17 cellular contexts compared by ENCODE assay signal in the genomic region with DNA sequence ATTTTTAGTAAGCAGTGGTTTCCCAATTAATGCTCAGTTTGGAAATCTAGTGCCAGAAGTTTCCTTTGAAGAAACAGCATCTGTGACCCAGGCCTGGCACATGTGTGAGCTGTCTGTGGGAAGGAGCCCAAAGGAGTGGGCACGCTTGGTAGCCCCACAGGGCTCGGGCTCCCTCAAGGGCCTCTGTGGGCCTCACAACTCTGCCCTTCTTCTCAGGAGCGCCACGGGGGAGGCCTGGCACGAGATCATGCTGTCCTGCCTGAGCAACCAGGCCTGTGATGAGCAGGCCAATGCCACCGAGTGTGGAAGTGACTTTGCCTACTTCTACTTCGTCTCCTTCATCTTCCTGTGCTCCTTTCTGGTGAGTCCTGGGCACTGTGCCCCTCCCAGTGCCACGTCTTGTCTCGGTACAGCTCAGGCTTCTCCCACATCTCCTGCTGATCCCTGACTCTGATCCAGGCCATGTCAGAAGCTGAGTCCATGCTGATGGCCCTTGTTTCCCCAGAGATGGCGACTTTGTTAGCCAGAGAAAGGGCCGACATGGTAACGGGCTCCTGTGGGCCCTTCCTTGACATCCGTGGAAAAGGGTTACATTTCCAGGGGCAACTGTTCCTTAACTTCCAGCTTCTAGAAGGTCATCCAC.
"Had no signal": no experiment of that assay in that cellular context is flagged by ENCODE, and none has a peak within 500 bp of the region (broad histone marks: within the 10 kb centered on the region; RNA-seq: fewer than 3 reads in every experiment).

No MANE protein-coding gene starts in this region.

- DNase-seq: activated CD4-positive, alpha-beta T cell treated with anti-CD3 and anti-CD28 coated beads, Interleukin-2, amount 50 U/mL, for 48 hours; activated CD4-positive, CD25-positive, alpha-beta regulatory T cell treated with anti-CD3 and anti-CD28 coated beads, Interleukin-2, amount 50 U/mL, for 72 hours; amniotic stem cell; hypothalamus; lower lobe of right lung; midbrain; naive B cell; nucleus accumbens; psoas muscle; stimulated activated CD4-positive, alpha-beta T cell treated with anti-CD3 and anti-CD28 coated beads, Interleukin-15, amount 100 ng/mL, for 24 hours; SW 1271 had no signal

- ATAC-seq: activated naive CD4-positive, alpha-beta T cell treated with anti-CD3 and anti-CD28 coated beads, Interleukin-2, amount 50 U/mL, for 72 hours; body of pancreas; lower lobe of right lung; psoas muscle had no signal

- H3K4me3 ChIP-seq: body of pancreas, lower lobe of right lung, psoas muscle, tibial artery had no signal

- H3K4me3 Mint-ChIP-seq: dendritic cell treated with granulocyte-macrophage colony-stimulating factor and Interleukin-4, amounts not matched to agents 40 ng/mL and 50 ng/mL, for 4 days; T-helper 2 cell treated with Interferon-gamma antibody and Interleukin-4, amounts not matched to agents 5 μg/mL and 100 μg/mL, for 36 hours had no signal

- H3K36me3 ChIP-seq: lower lobe of right lung, tibial artery had no signal

- H3K4me1 Mint-ChIP-seq: naive B cell had no signal

- H3K27me3 ChIP-seq: body of pancreas had no signal

- H3K9me3 ChIP-seq: body of pancreas, lower lobe of right lung, psoas muscle, tibial artery had no signal

- H3K4me1 ChIP-seq: body of pancreas, lower lobe of right lung, psoas muscle, tibial artery had no signal

- H3K36me3 Mint-ChIP-seq: activated naive CD4-positive, alpha-beta T cell treated with anti-CD3 and anti-CD28 coated beads, Interleukin-2, amount 50 U/mL, for 72 hours had no signal

- H3K27ac Mint-ChIP-seq: activated naive CD4-positive, alpha-beta T cell treated with anti-CD3 and anti-CD28 coated beads, Interleukin-2, amount 50 U/mL, for 72 hours; activated T-helper 2 cell treated with anti-CD3 and anti-CD28 coated beads, Interferon-gamma antibody, Interleukin-2, Interleukin-4, amounts not matched to agents 10 μg/mL and 5 μg/mL and 100 μg/mL, durations not matched to agents 14 hours and 24 hours and 36 hours; dendritic cell treated with granulocyte-macrophage colony-stimulating factor and Interleukin-4, amounts not matched to agents 40 ng/mL and 50 ng/mL, for 4 days; T-helper 2 cell treated with Interferon-gamma antibody and Interleukin-4, amounts not matched to agents 5 μg/mL and 100 μg/mL, for 36 hours had no signal

- H3K9me3 Mint-ChIP-seq: activated naive CD4-positive, alpha-beta T cell treated with anti-CD3 and anti-CD28 coated beads, Interleukin-2, amount 50 U/mL, for 72 hours; activated T-helper 2 cell treated with anti-CD3 and anti-CD28 coated beads, Interferon-gamma antibody, Interleukin-2, Interleukin-4, amounts not matched to agents 10 μg/mL and 5 μg/mL and 100 μg/mL, durations not matched to agents 14 hours and 24 hours and 36 hours; dendritic cell treated with granulocyte-macrophage colony-stimulating factor and Interleukin-4, amounts not matched to agents 40 ng/mL and 50 ng/mL, for 4 days; T-helper 2 cell treated with Interferon-gamma antibody and Interleukin-4, amounts not matched to agents 5 μg/mL and 100 μg/mL, for 36 hours had no signal

- H3K27ac ChIP-seq: body of pancreas, lower lobe of right lung, psoas muscle, tibial artery had no signal
